ENCODE assay signal across 20 cellular contexts in the genomic region with DNA sequence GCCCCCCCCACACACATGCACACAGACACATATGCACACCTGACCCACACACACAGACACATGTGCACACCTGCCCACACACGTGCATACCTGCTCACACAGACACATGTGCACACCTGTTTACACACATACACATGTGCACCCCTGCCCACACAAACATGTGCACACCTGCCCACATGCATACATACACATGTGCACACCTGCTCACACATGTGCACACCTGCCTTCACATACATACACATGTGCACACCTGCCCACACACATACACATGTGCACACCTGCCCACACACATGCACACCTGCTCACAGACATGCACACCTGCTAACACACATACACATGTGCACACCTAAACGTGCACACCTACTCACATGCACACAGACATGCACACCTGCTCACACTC.
"Had no signal": no experiment of that assay in that cellular context is flagged by ENCODE, and none has a peak within 500 bp of the region (broad histone marks: within the 10 kb centered on the region; RNA-seq: fewer than 3 reads in every experiment).

No MANE protein-coding gene starts in this region.

- H3K4me1 ChIP-seq: left lung, pancreas, sigmoid colon, stomach, thyroid gland, vagina had no signal

- H3K27ac ChIP-seq: hepatocyte, left lung, neutrophil, pancreas, sigmoid colon, stomach, thyroid gland, vagina had no signal

- H3K36me3 ChIP-seq: left lung, neutrophil, pancreas, sigmoid colon, stomach, thyroid gland, vagina had no signal

- H3K4me3 ChIP-seq: hepatocyte, left lung, pancreas, sigmoid colon, stomach, thyroid gland, vagina had no signal

- ATAC-seq: left cardiac atrium; left lung; pancreas; stimulated activated effector memory CD8-positive, alpha-beta T cell treated with anti-CD3 and anti-CD28 coated beads, Interleukin-12 subunit alpha, Interleukin-12 subunit beta, amount 100 ng/mL, for 72 hours had no signal

- H3K4me2 ChIP-seq: hepatocyte had no signal

- DNase-seq: effector CD8-positive, alpha-beta T cell; head of caudate nucleus; left cardiac atrium; left lung; mesendoderm; natural killer cell; pancreas; sigmoid colon; stimulated activated CD4-positive, alpha-beta T cell treated with anti-CD3 and anti-CD28 coated beads, Interleukin-2, amount 100 ng/mL, for 24 hours; stimulated activated CD4-positive, alpha-beta T cell treated with anti-CD3 and anti-CD28 coated beads, Interleukin-4, amount 100 ng/mL, for 24 hours; stimulated activated naive CD4-positive, alpha-beta T cell treated with Interleukin-2 at 50 U/mL for 16 hours; stomach; thyroid gland; trophoblast cell had no signal

- H3K4me3 Mint-ChIP-seq: dendritic cell treated with granulocyte-macrophage colony-stimulating factor and Interleukin-4, amounts not matched to agents 40 ng/mL and 50 ng/mL, for 4 days; natural killer cell; stimulated activated effector memory CD8-positive, alpha-beta T cell treated with anti-CD3 and anti-CD28 coated beads, Interleukin-12 subunit alpha, Interleukin-12 subunit beta, amount 100 ng/mL, for 72 hours had no signal

- H2AFZ ChIP-seq: hepatocyte had no signal

- H3K27ac Mint-ChIP-seq: dendritic cell treated with granulocyte-macrophage colony-stimulating factor and Interleukin-4, amounts not matched to agents 40 ng/mL and 50 ng/mL, for 4 days; natural killer cell; progenitor cell of endocrine pancreas; stimulated activated effector memory CD8-positive, alpha-beta T cell treated with anti-CD3 and anti-CD28 coated beads, Interleukin-12 subunit alpha, Interleukin-12 subunit beta, amount 100 ng/mL, for 72 hours had no signal

- H3K27me3 Mint-ChIP-seq: dendritic cell treated with granulocyte-macrophage colony-stimulating factor and Interleukin-4, amounts not matched to agents 40 ng/mL and 50 ng/mL, for 4 days; progenitor cell of endocrine pancreas had no signal

- H3K9me3 ChIP-seq: pancreas, thyroid gland, vagina had no signal

- H3K79me2 ChIP-seq: hepatocyte had no signal

- H3K36me3 Mint-ChIP-seq: stimulated activated effector memory CD8-positive, alpha-beta T cell treated with anti-CD3 and anti-CD28 coated beads, Interleukin-12 subunit alpha, Interleukin-12 subunit beta, amount 100 ng/mL, for 72 hours had no signal

- H3K4me1 Mint-ChIP-seq: natural killer cell had no signal

- H3K27me3 ChIP-seq: hepatocyte, left lung, neutrophil, pancreas, sigmoid colon, stomach, thyroid gland, vagina had no signal
